In the genomic region with DNA sequence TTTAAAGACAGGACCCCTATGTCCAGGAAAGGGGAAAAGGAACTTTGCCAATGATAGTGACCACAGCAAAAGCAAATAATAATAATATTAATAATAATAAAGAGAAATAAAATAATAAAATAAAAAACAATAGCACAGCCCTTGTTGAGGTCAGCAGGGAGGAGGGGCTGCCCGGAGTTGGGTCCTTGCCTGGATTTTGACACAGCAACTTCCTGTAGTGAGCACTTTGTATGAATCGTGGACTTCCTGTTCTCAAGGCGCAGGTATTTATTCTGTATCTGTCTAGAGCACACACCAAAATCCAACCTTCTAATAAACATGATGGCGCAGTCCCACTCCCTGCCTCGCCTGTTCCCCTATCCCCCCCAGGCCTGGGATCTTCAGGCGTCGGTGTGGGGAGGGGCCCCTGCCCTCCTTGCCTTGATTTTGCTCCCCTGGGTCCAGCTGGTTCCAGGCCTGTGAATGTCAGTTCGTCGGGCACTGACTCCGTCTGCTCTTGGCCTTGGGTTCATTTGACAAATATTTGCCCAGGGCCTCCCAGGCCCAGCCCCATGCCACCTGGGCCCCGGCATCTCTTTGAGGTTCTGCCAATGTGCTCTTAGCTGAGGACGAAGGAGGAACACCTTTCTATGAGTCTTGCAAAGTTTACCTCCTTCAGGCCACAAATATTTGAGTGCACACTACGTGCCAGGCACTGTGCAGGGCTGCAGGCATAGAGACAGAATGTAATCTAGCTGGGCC, we compare ENCODE assay signal across 9 cellular contexts. TPM values are rescaled to one million over a fixed set of nuclear protein-coding genes. Genes with fewer than 3 reads are reported as not detected.
DNase-seq lines count a peak whose midpoint lies in the region; ATAC-seq and TF ChIP-seq lines count a peak whose summit lies in the region.
"Had no signal": no experiment of that assay in that cellular context is flagged by ENCODE, and none has a peak within 500 bp of the region (broad histone marks: within the 10 kb centered on the region; RNA-seq: fewer than 3 reads in every experiment).

No MANE protein-coding gene starts in this region.

- no peak overlapping the region for H3K4me3 ChIP-seq in adipocyte (ENCODE audit: low read length)
- H3K4me3 ChIP-seq in left lung, result no peak overlapping the region
- no peak overlapping the region for H3K4me3 ChIP-seq in thyroid gland (replicated peaks in 1 of 3)

- H3K27ac ChIP-seq in left lung (peak overlapping the region; percentile 74 to 98), thyroid gland (peak overlapping the region in 2 of 3 donors; percentile 35 to 66)

- TF ChIP-seq CTCF in left lung (IDR thresholded peaks at IDR 0.05) (no peak), thyroid gland (IDR thresholded peaks at IDR 0.05) (no peak), osteocyte (IDR thresholded peaks at IDR 0.05) (no peak)

- no peaks in the 10 kb centered on the region for H3K27me3 Mint-ChIP-seq in activated naive CD4-positive, alpha-beta T cell treated with anti-CD3 and anti-CD28 coated beads for 36 hours (ENCODE audit: low read depth)
- no peaks in the 10 kb centered on the region for H3K27me3 Mint-ChIP-seq in osteocyte (ENCODE audit: unreplicated experiment)

- CTCF ChIA-PET in activated naive CD4-positive, alpha-beta T cell treated with anti-CD3 and anti-CD28 coated beads for 36 hours (lab: Charles Lee), result interaction anchor here (1.3 to 3.3 kb wide), 2 partner anchors 11 to 16 kb away, joined by 4 to 13 read pairs; no protein-coding TSS in a partner anchor

- peak; percentile 79 for ATAC-seq in left lung

- peaks cover 12% of the 10 kb centered on the region for H3K36me3 Mint-ChIP-seq in activated naive CD4-positive, alpha-beta T cell treated with anti-CD3 and anti-CD28 coated beads for 36 hours (ENCODE audit: low read depth)
- H3K36me3 Mint-ChIP-seq in osteocyte (ENCODE audit: unreplicated experiment), result peaks cover 22% of the 10 kb centered on the region

- no peak for TF ChIP-seq POLR2A in thyroid gland (IDR thresholded peaks at IDR 0.05)

- peaks cover 42% of the 10 kb centered on the region for H3K4me1 Mint-ChIP-seq in activated naive CD4-positive, alpha-beta T cell treated with anti-CD3 and anti-CD28 coated beads for 36 hours (ENCODE audit: low read depth)
- H3K4me1 Mint-ChIP-seq in osteocyte (ENCODE audit: unreplicated experiment), result peaks cover 18% of the 10 kb centered on the region

- intact Hi-C loops in activated naive CD4-positive, alpha-beta T cell treated with anti-CD3 and anti-CD28 coated beads for 36 hours (cut with micrococcal nuclease), result no loop called here
- intact Hi-C loops in left lung (cut with DNase I) (no loop called here), thyroid gland (cut with DNase I) (no loop called here)

- H3K9me3 Mint-ChIP-seq in activated naive CD4-positive, alpha-beta T cell treated with anti-CD3 and anti-CD28 coated beads for 36 hours, result no peaks in the 10 kb centered on the region
- H3K9me3 Mint-ChIP-seq in osteocyte (ENCODE audit: unreplicated experiment), result no peaks in the 10 kb centered on the region

- H3K27me3 ChIP-seq in adipocyte (replicated peaks; ENCODE audit: control insufficient read depth, insufficient read depth, low read length), result no peaks in the 10 kb centered on the region
- H3K27me3 ChIP-seq in left lung, result no peaks in the 10 kb centered on the region
- H3K27me3 ChIP-seq in thyroid gland, result no peaks in the 10 kb centered on the region

- no peak for DNase-seq in activated naive CD4-positive, alpha-beta T cell treated with anti-CD3 and anti-CD28 coated beads for 36 hours
- DNase-seq in activated naive CD4-positive, alpha-beta T cell treated with anti-CD3 and anti-CD28 coated beads, Interleukin-2, amount 50 U/mL, for 16 hours, result no peak
- DNase-seq in adipocyte (ENCODE audit: low read depth) (no peak), left lung (peak; percentile 80 to 84), thyroid gland (no peak), osteocyte (ENCODE audit: extremely low spot score, unreplicated experiment) (no peak), DMS 273 treated with DMSO at 0.1 percent for 48 hours (lab: John Stamatoyannopoulos, UW) (no peak), putamen (ENCODE audit: low spot score) (no peak)
- DNase-seq: NCI-H1417 treated with DMSO at 0.1 percent for 48 hours had no signal

- H3K36me3 ChIP-seq in adipocyte (ENCODE audit: control insufficient read depth, insufficient read depth, low read length, severe bottlenecking) (peaks cover 60% of the 10 kb centered on the region), left lung (peaks cover 0 to 54% of the 10 kb centered on the region in 2 donors), thyroid gland (peaks cover 31 to 54% of the 10 kb centered on the region in 2 donors)

- WGBS in thyroid gland, 2 donors, result 58 to 65% methylated on average over 13 of the region's 13 CpGs

- H3K9me3 ChIP-seq in adipocyte (ENCODE audit: control insufficient read depth, low read length), result no peaks in the 10 kb centered on the region
- H3K9me3 ChIP-seq in left lung, result no peaks in the 10 kb centered on the region
- H3K9me3 ChIP-seq in thyroid gland, result no peaks in the 10 kb centered on the region

- H3K9ac ChIP-seq in adipocyte (ENCODE audit: low read length), result peak overlapping the region; percentile 21

- H3K4me3 Mint-ChIP-seq in activated naive CD4-positive, alpha-beta T cell treated with anti-CD3 and anti-CD28 coated beads for 36 hours, result no peak overlapping the region
- H3K4me3 Mint-ChIP-seq in osteocyte (ENCODE audit: unreplicated experiment), result no peak overlapping the region

- H3K27ac Mint-ChIP-seq in activated naive CD4-positive, alpha-beta T cell treated with anti-CD3 and anti-CD28 coated beads for 36 hours, result peak overlapping the region; percentile 86
- H3K27ac Mint-ChIP-seq in osteocyte (ENCODE audit: unreplicated experiment), result no peak overlapping the region

- peaks cover 12% of the 10 kb centered on the region for H3K4me1 ChIP-seq in adipocyte (ENCODE audit: control insufficient read depth, insufficient read depth, low read length)
- H3K4me1 ChIP-seq in left lung, result peaks cover 33 to 87% of the 10 kb centered on the region in 2 donors
- peaks cover 5 to 30% of the 10 kb centered on the region in 2 donors for H3K4me1 ChIP-seq in thyroid gland

RNA-seq across cellular contexts. Expression of gene TRIM8, which starts 13.9 kb away (rescaled TPM):
- total RNA-seq in activated naive CD4-positive, alpha-beta T cell treated with anti-CD3 and anti-CD28 coated beads for 36 hours, result 10 to 100 TPM; 18.8 to 20.0 TPM
- total RNA-seq in left lung (100 to 1,000 TPM; 123 to 180 TPM), thyroid gland (100 to 1,000 TPM; 138 to 187 (median 162) TPM), osteocyte (63.9 and 66.8 TPM in 2 replicates)

RNA-seq across cellular contexts. Expression of gene ARL3, which starts 56.0 kb away (rescaled TPM):
- total RNA-seq in activated naive CD4-positive, alpha-beta T cell treated with anti-CD3 and anti-CD28 coated beads for 36 hours, result 1 to 10 TPM; 3.9 TPM
- total RNA-seq in left lung, result 10 to 100 TPM; 10.3 to 11.0 TPM
- 10 to 100 TPM in 2 of 4 donors, 1 to 10 TPM in 2; 6.6 to 13.4 (median 10.2) TPM for total RNA-seq in thyroid gland
- 11.6 and 12.6 TPM in 2 replicates for total RNA-seq in osteocyte

RNA-seq across cellular contexts. Expression of gene SFXN2, which starts 56.3 kb away (rescaled TPM):
- total RNA-seq in activated naive CD4-positive, alpha-beta T cell treated with anti-CD3 and anti-CD28 coated beads for 36 hours, result 1 to 10 TPM; 8.7 to 9.4 TPM
- 10 to 100 TPM; 17.1 to 21.0 TPM for total RNA-seq in left lung
- total RNA-seq in thyroid gland, result 10 to 100 TPM in 3 of 4 donors, 1 to 10 TPM in 1; 5.1 to 38.4 (median 20.9) TPM
- total RNA-seq in osteocyte, result 6.9 and 8.1 TPM in 2 replicates

Comparison
In these comparisons a context has a peak if more than half of its experiments do, and no peak if none do; other contexts are left out.
1. DNase-seq: peak in left lung (2 of 2); none in activated naive CD4-positive, alpha-beta T cell treated with anti-CD3 and anti-CD28 coated beads for 36 hours (single experiment), activated naive CD4-positive, alpha-beta T cell treated with anti-CD3 and anti-CD28 coated beads, Interleukin-2, amount 50 U/mL, for 16 hours (single experiment), adipocyte (single experiment), thyroid gland (0 of 2), osteocyte (single experiment), DMS 273 treated with DMSO at 0.1 percent for 48 hours (single experiment) and putamen (single experiment).